Comparison of ENCODE assay signal across 9 cellular contexts in genomic region chr20:2872304-2873009, GRCh38. TPM values are rescaled to one million over a fixed set of nuclear protein-coding genes. Genes with fewer than 3 reads are reported as not detected.
DNase-seq lines count a peak whose midpoint lies in the region; ATAC-seq and TF ChIP-seq lines count a peak whose summit lies in the region.
"Had no signal": no experiment of that assay in that cellular context is flagged by ENCODE, and none has a peak within 500 bp of the region (broad histone marks: within the 10 kb centered on the region; RNA-seq: fewer than 3 reads in every experiment).

No MANE protein-coding gene starts in this region.

- H3K4me1 Mint-ChIP-seq in Calu3 (ENCODE audit: low read depth, unreplicated experiment) (peaks cover 35% of the 10 kb centered on the region), activated B cell treated with CpG ODN at 0.5 μM for 24 hours (peaks cover 38% of the 10 kb centered on the region)

- CTCF ChIA-PET in Calu3 (lab: Charles Lee) (interaction anchor here (0.5 to 0.6 kb wide), 2 partner anchors 14 to 907 kb away, joined by 3 to 5 read pairs; no protein-coding TSS in a partner anchor), activated B cell treated with CpG ODN at 0.5 μM for 24 hours (lab: Charles Lee) (interaction anchor here (1.0 kb wide), 1 partner anchor 129 kb away, joined by 3 read pairs; no protein-coding TSS in a partner anchor)

- BruUV-seq in Calu3 (replicated peaks; lab: Mats Ljungman, UMichigan) = no TSS peak

- POLR2A ChIA-PET in activated B cell treated with CpG ODN at 0.5 μM for 24 hours (lab: Charles Lee) = interaction anchor here (0.6 to 2.3 kb wide), 13 partner anchors 11 to 1023 kb away, joined by 3 to 17 read pairs (median 3); partner anchors contain the start of genes CPXM1, IDH3B, MRPS26 and NOP56

- peak overlapping the region; percentile 77 for H3K4me3 ChIP-seq in NB4 (ENCODE audit: low read depth, low read length)

- no peak for TF ChIP-seq POLR2A in NB4 (IDR thresholded peaks at IDR 0.05; ENCODE audit: extremely low read depth, insufficient read length)

- DNase-seq in Calu3 (peak; percentile 67), NB4 (ENCODE audit: low read depth) (peak; percentile 88), activated B cell treated with CpG ODN at 0.5 μM for 24 hours (peak; percentile 62), caudate nucleus (lab: John Stamatoyannopoulos, UW) (peak in 59 of 61 donors; percentile 18 to 95 (median 76)), kidney tubule cell (ENCODE audit: low spot score) (peak; percentile 49)
- DNase-seq in stimulated activated CD4-positive, alpha-beta T cell treated with anti-CD3 and anti-CD28 coated beads, Interleukin-1b, Interleukin-23, amount 100 ng/mL, for 24 hours (ENCODE audit: low read depth in 4 of 4, low spot score in 1 of 4) = peak; percentile 57 to 75 (median 69)

- H3K27ac ChIP-seq in caudate nucleus (ENCODE audit: low read depth, low read length) = peak overlapping the region; percentile 87

- H3K27ac Mint-ChIP-seq in Calu3 (ENCODE audit: unreplicated experiment) (no peak overlapping the region), activated B cell treated with CpG ODN at 0.5 μM for 24 hours (peak overlapping the region; percentile 80)

- no peaks in the 10 kb centered on the region for H3K27me3 Mint-ChIP-seq in Calu3 (ENCODE audit: unreplicated experiment)
- H3K27me3 Mint-ChIP-seq in activated B cell treated with CpG ODN at 0.5 μM for 24 hours = peaks cover 4% of the 10 kb centered on the region

- H3K36me3 Mint-ChIP-seq in Calu3 (ENCODE audit: insufficient read depth, unreplicated experiment) = peaks cover 23% of the 10 kb centered on the region
- H3K36me3 Mint-ChIP-seq in activated B cell treated with CpG ODN at 0.5 μM for 24 hours (ENCODE audit: low read depth) = peaks cover 7% of the 10 kb centered on the region

- H3K4me3 Mint-ChIP-seq in Calu3 (ENCODE audit: low read depth, unreplicated experiment) (peak overlapping the region; percentile 81), activated B cell treated with CpG ODN at 0.5 μM for 24 hours (peak overlapping the region; percentile 94)

- TF ChIP-seq CTCF in Calu3 (IDR thresholded peaks at IDR 0.05; ENCODE audit: unreplicated experiment) (no peak), NB4 (IDR thresholded peaks at IDR 0.05; ENCODE audit: low read depth, low read length) (peak; percentile 54), activated B cell treated with CpG ODN at 0.5 μM for 24 hours (IDR thresholded peaks at IDR 0.05) (no peak)

- no peaks in the 10 kb centered on the region for H3K9me3 Mint-ChIP-seq in Calu3 (ENCODE audit: low read depth, unreplicated experiment)
- no peaks in the 10 kb centered on the region for H3K9me3 Mint-ChIP-seq in activated B cell treated with CpG ODN at 0.5 μM for 24 hours

- ATAC-seq in GM21619 (IDR thresholded peaks at IDR 0.05; ENCODE audit: unreplicated experiment) = peak; percentile 18
- peak; percentile 28 for ATAC-seq in activated B cell treated with CpG ODN at 0.5 μM for 24 hours (ENCODE audit: low read depth)
- no peak for ATAC-seq in HG03342 (IDR thresholded peaks at IDR 0.05; ENCODE audit: unreplicated experiment)

- intact Hi-C loops in Calu3 (cut with micrococcal nuclease; ENCODE audit: unreplicated experiment) = no loop called here
- intact Hi-C loops in activated B cell treated with CpG ODN at 0.5 μM for 24 hours (cut with micrococcal nuclease) = loop anchor here (1.0 to 10.0 kb wide), 10 partner anchors 32 to 402 kb away; partner anchors contain the start of genes EBF4, FASTKD5, LZTS3 and MRPS26

RNA-seq across cellular contexts. Expression of gene PTPRA, which starts 0.8 kb away (rescaled TPM):
- total RNA-seq in Calu3 (2022) (30.2 and 33.2 TPM in 2 replicates), activated B cell treated with CpG ODN at 0.5 μM for 24 hours (43.6 and 46.7 TPM in 2 replicates)

RNA-seq across cellular contexts. Expression of gene VPS16, which starts 31.9 kb away (rescaled TPM):
- total RNA-seq in Calu3 (2022) (22.2 and 25.9 TPM in 2 replicates), activated B cell treated with CpG ODN at 0.5 μM for 24 hours (54.7 and 56.9 TPM in 2 replicates)

RNA-seq across cellular contexts. Expression of gene PCED1A, which starts 32.0 kb away (rescaled TPM):
- 26.9 and 27.1 TPM in 2 replicates for total RNA-seq in Calu3 (2022)
- total RNA-seq in activated B cell treated with CpG ODN at 0.5 μM for 24 hours = 53.2 and 59.1 TPM in 2 replicates

RNA-seq across cellular contexts. Expression of gene TMEM239, which starts 56.3 kb away (rescaled TPM):
- total RNA-seq in Calu3 (2022) (not detected in 2 replicates), activated B cell treated with CpG ODN at 0.5 μM for 24 hours (not detected in 2 replicates)
- total RNA-seq: glomerular endothelial cell had no signal

RNA-seq across cellular contexts. Expression of gene C20orf141, which starts 57.7 kb away (rescaled TPM):
- total RNA-seq in Calu3 (2022) = not detected in 2 replicates
- not detected in 2 replicates for total RNA-seq in activated B cell treated with CpG ODN at 0.5 μM for 24 hours
- total RNA-seq: glomerular endothelial cell had no signal
